ENCODE assay signal across 8 cellular contexts in genomic region chr17:64130559-64131001, GRCh38. TPM values are rescaled to one million over a fixed set of nuclear protein-coding genes. Genes with fewer than 3 reads are reported as not detected.
DNase-seq lines count a peak whose midpoint lies in the region; ATAC-seq and TF ChIP-seq lines count a peak whose summit lies in the region.

No MANE protein-coding gene starts in this region.

- intact Hi-C loops in activated B cell treated with CpG ODN at 0.5 μM for 24 hours (cut with micrococcal nuclease): loop anchor here (1.0 to 5.0 kb wide), 8 partner anchors 15 to 432 kb away; partner anchors contain the start of genes CEP95, DDX5, SMARCD2 and STRADA
- intact Hi-C loops in upper lobe of right lung (cut with DNase I): loop anchor here (10.0 kb wide), 1 partner anchor 216 kb away; the partner anchor contains the start of genes CSHL1 and GH1

- DNase-seq in activated B cell treated with CpG ODN at 0.5 μM for 24 hours: no peak
- peak; percentile 63 for DNase-seq in epithelial cell of esophagus (ENCODE audit: low read depth)
- DNase-seq in neural crest cell (ENCODE audit: low read depth, low spot score): no peak
- peak; percentile 72 for DNase-seq in upper lobe of right lung
- no peak for DNase-seq in OCI-M1 (lab: John Stamatoyannopoulos, UW)
- no peak for DNase-seq in NCI-H82 treated with DMSO at 0.1 percent for 48 hours (lab: John Stamatoyannopoulos, UW; ENCODE audit: unreplicated experiment)

- H3K27me3 Mint-ChIP-seq in activated B cell treated with CpG ODN at 0.5 μM for 24 hours: peaks cover 1% of the 10 kb centered on the region
- H3K27me3 Mint-ChIP-seq in neural crest cell (ENCODE audit: low read depth): peaks cover 15% of the 10 kb centered on the region

- ATAC-seq in GM18873 (IDR thresholded peaks at IDR 0.05; ENCODE audit: low FRiP score, unreplicated experiment): peak; percentile 22
- peak; percentile 16 for ATAC-seq in HG03045 (IDR thresholded peaks at IDR 0.05; ENCODE audit: unreplicated experiment)
- ATAC-seq in activated B cell treated with CpG ODN at 0.5 μM for 24 hours (ENCODE audit: low read depth): peak; percentile 13
- ATAC-seq in upper lobe of right lung: peak; percentile 2

- H3K27me3 ChIP-seq in upper lobe of right lung: no peaks in the 10 kb centered on the region

- CTCF ChIA-PET in activated B cell treated with CpG ODN at 0.5 μM for 24 hours (lab: Charles Lee): interaction anchor here (0.9 to 7.4 kb wide), 7 partner anchors 56 to 224 kb away, joined by 3 to 411 read pairs (median 4); partner anchors contain the start of genes CSHL1 and GH1

- H3K9me3 Mint-ChIP-seq in activated B cell treated with CpG ODN at 0.5 μM for 24 hours (no peaks in the 10 kb centered on the region), neural crest cell (no peaks in the 10 kb centered on the region)

- H3K4me3 ChIP-seq in epithelial cell of esophagus (ENCODE audit: low read length) (peak overlapping the region; percentile 51), upper lobe of right lung (peak overlapping the region; percentile 75)

- H3K4me3 Mint-ChIP-seq in activated B cell treated with CpG ODN at 0.5 μM for 24 hours (peak overlapping the region; percentile 83), neural crest cell (peak overlapping the region; percentile 85)

- H3K27ac ChIP-seq in upper lobe of right lung: peak overlapping the region; percentile 94

- H3K9me3 ChIP-seq in upper lobe of right lung: no peaks in the 10 kb centered on the region

- no peak for TF ChIP-seq CTCF in activated B cell treated with CpG ODN at 0.5 μM for 24 hours (IDR thresholded peaks at IDR 0.05)
- TF ChIP-seq CTCF in epithelial cell of esophagus (IDR thresholded peaks at IDR 0.05; ENCODE audit: insufficient read depth, low read depth, low read length, missing control alignments): no peak
- no peak for TF ChIP-seq CTCF in neural crest cell (conservative IDR thresholded peaks at IDR 0.05)
- no peak for TF ChIP-seq CTCF in upper lobe of right lung (IDR thresholded peaks at IDR 0.05)

- H3K27ac Mint-ChIP-seq in activated B cell treated with CpG ODN at 0.5 μM for 24 hours (peak overlapping the region; percentile 88), neural crest cell (ENCODE audit: unreplicated experiment) (peak overlapping the region; percentile 83)

- H3K36me3 Mint-ChIP-seq in activated B cell treated with CpG ODN at 0.5 μM for 24 hours (ENCODE audit: low read depth): no peaks in the 10 kb centered on the region
- H3K36me3 Mint-ChIP-seq in neural crest cell (ENCODE audit: low read depth): no peaks in the 10 kb centered on the region

- H3K4me1 Mint-ChIP-seq in activated B cell treated with CpG ODN at 0.5 μM for 24 hours (peaks cover 27% of the 10 kb centered on the region), neural crest cell (peaks cover 17% of the 10 kb centered on the region)

- POLR2A ChIA-PET in activated B cell treated with CpG ODN at 0.5 μM for 24 hours (lab: Charles Lee): interaction anchor here (0.7 to 5.7 kb wide), 15 partner anchors 8 to 376 kb away, joined by 3 to 103 read pairs (median 5); partner anchors contain the start of genes CEP95, DDX5 and ICAM2

- H3K36me3 ChIP-seq in upper lobe of right lung: no peaks in the 10 kb centered on the region

- peaks cover 19% of the 10 kb centered on the region for H3K4me1 ChIP-seq in upper lobe of right lung

RNA-seq across cellular contexts. Expression of gene ERN1, which starts 0.6 kb away (rescaled TPM):
- 11.9 and 12.9 TPM in 2 replicates for total RNA-seq in activated B cell treated with CpG ODN at 0.5 μM for 24 hours
- 8.5 and 11.1 TPM in 2 replicates for total RNA-seq in neural crest cell
- total RNA-seq in upper lobe of right lung: 52.6 TPM

Comparison
In these comparisons a context has a peak if more than half of its experiments do, and no peak if none do; other contexts are left out.
1. DNase-seq: peak in epithelial cell of esophagus (single experiment) and upper lobe of right lung (single experiment); none in activated B cell treated with CpG ODN at 0.5 μM for 24 hours (single experiment), neural crest cell (single experiment), OCI-M1 (single experiment) and NCI-H82 treated with DMSO at 0.1 percent for 48 hours (single experiment).
2. Peak in every context shown above with its lines, with median percentiles within 50 percentile points of each other: ATAC-seq.